32 cellular contexts compared by ENCODE assay signal in genomic region chr13:34021619-34022018, GRCh38.
"Had no signal": no experiment of that assay in that cellular context is flagged by ENCODE, and none has a peak within 500 bp of the region (broad histone marks: within the 10 kb centered on the region; RNA-seq: fewer than 3 reads in every experiment).

No MANE protein-coding gene starts in this region.

- H3K4me2 ChIP-seq: neural progenitor cell, smooth muscle cell had no signal

- H3K79me2 ChIP-seq: parathyroid adenoma had no signal

- H2AFZ ChIP-seq: neural progenitor cell, parathyroid adenoma had no signal

- H3K27me3 ChIP-seq: neural progenitor cell, neutrophil, ovary, pancreas, right atrium auricular region, sigmoid colon, spleen had no signal

- H3K9ac ChIP-seq: neural progenitor cell, parathyroid adenoma had no signal

- DNase-seq: naive B cell; naive thymus-derived CD4-positive, alpha-beta T cell; naive thymus-derived CD8-positive, alpha-beta T cell; natural killer cell; nephron progenitor cell; nucleus accumbens; occipital lobe; ovary; pancreas; posterior cingulate gyrus; psoas muscle; retina; right cardiac atrium; sigmoid colon; small intestine; spleen; stimulated activated CD4-positive, alpha-beta T cell treated with anti-CD3 and anti-CD28 coated beads, Interleukin-12 subunit alpha, Interleukin-12 subunit beta, amount 100 ng/mL, for 4 hours; stimulated activated CD4-positive, alpha-beta T cell treated with anti-CD3 and anti-CD28 coated beads, Interleukin-15, amount 100 ng/mL, for 24 hours; stimulated activated CD4-positive, alpha-beta T cell treated with anti-CD3 and anti-CD28 coated beads, Interleukin-1b, Interleukin-23, amount 100 ng/mL, for 48 hours; stimulated activated CD4-positive, alpha-beta T cell treated with anti-CD3 and anti-CD28 coated beads, Interleukin-2, amount 100 ng/mL, for 24 hours had no signal

- H3K36me3 Mint-ChIP-seq: naive B cell, natural killer cell had no signal

- H3K4me1 Mint-ChIP-seq: naive B cell; naive thymus-derived CD4-positive, alpha-beta T cell; naive thymus-derived CD8-positive, alpha-beta T cell; natural killer cell had no signal

- H3K27me3 Mint-ChIP-seq: natural killer cell treated with Interleukin-12 subunit alpha and Interleukin-12 subunit beta and Interleukin-15 and Interleukin-18, amount 100 ng/mL, for 72 hours; progenitor cell of endocrine pancreas had no signal

- H3K27ac Mint-ChIP-seq: naive B cell; naive thymus-derived CD4-positive, alpha-beta T cell; naive thymus-derived CD8-positive, alpha-beta T cell; natural killer cell; natural killer cell treated with Interleukin-12 subunit alpha and Interleukin-12 subunit beta and Interleukin-15 and Interleukin-18, amount 100 ng/mL, for 72 hours; nephron; nephron progenitor cell; neural progenitor cell; progenitor cell of endocrine pancreas had no signal

- H3K36me3 ChIP-seq: neural progenitor cell, neutrophil, ovary, pancreas, prostate gland, right atrium auricular region, sigmoid colon, spleen had no signal

- H3K4me1 ChIP-seq: neural progenitor cell, pancreas, parathyroid adenoma, prostate gland, psoas muscle, right atrium auricular region, sigmoid colon, spleen had no signal

- H3K9me3 ChIP-seq: neutrophil, ovary, pancreas, prostate gland had no signal

- H3K4me3 Mint-ChIP-seq: naive B cell; naive thymus-derived CD4-positive, alpha-beta T cell; naive thymus-derived CD8-positive, alpha-beta T cell; natural killer cell; natural killer cell treated with Interleukin-12 subunit alpha and Interleukin-12 subunit beta and Interleukin-15 and Interleukin-18, amount 100 ng/mL, for 72 hours; nephron; nephron progenitor cell; neural crest cell; neural progenitor cell had no signal

- ATAC-seq: naive thymus-derived CD4-positive, alpha-beta T cell; naive thymus-derived CD8-positive, alpha-beta T cell; natural killer cell; natural killer cell treated with Interleukin-12 subunit alpha and Interleukin-12 subunit beta and Interleukin-15 and Interleukin-18, amount 100 ng/mL, for 72 hours; pancreas; psoas muscle; right cardiac atrium; sciatic nerve had no signal

- FAIRE-seq: pancreas, small intestine had no signal

- H3K4me3 ChIP-seq: neural progenitor cell, ovary, pancreas, prostate gland, psoas muscle, right atrium auricular region, sigmoid colon, skin epidermis, smooth muscle cell, spleen had no signal

- H3K27ac ChIP-seq: neural progenitor cell, neutrophil, ovary, pancreas, parathyroid adenoma, prostate gland, psoas muscle, right atrium auricular region, sigmoid colon, skin epidermis, spleen had no signal
